Comparison of ENCODE assay signal across 9 cellular contexts in genomic region chr4:17544205-17544604, GRCh38.
DNase-seq lines count a peak whose midpoint lies in the region; ATAC-seq and TF ChIP-seq lines count a peak whose summit lies in the region.
"Had no signal": no experiment of that assay in that cellular context is flagged by ENCODE, and none has a peak within 500 bp of the region (broad histone marks: within the 10 kb centered on the region; RNA-seq: fewer than 3 reads in every experiment).

No MANE protein-coding gene starts in this region.

- ATAC-seq in GM19467 (IDR thresholded peaks at IDR 0.05; ENCODE audit: unreplicated experiment): no peak

- no peak for TF ChIP-seq POLR2A in erythroblast (IDR thresholded peaks at IDR 0.05; ENCODE audit: low read length)

- DNase-seq in AG08395 (ENCODE audit: low spot score) (peak; percentile 31), LoVo (ENCODE audit: low spot score) (peak; percentile 18), SHP77 treated with DMSO at 0.1 percent for 48 hours (lab: John Stamatoyannopoulos, UW) (peak; percentile 37), iris pigment epithelial cell (ENCODE audit: low read depth) (peak; percentile 42), NCI-H82 treated with DMSO at 0.1 percent for 48 hours (lab: John Stamatoyannopoulos, UW; ENCODE audit: unreplicated experiment) (no peak), erythroblast (lab: John Stamatoyannopoulos, UW) (no peak), NK-92 (lab: John Stamatoyannopoulos, UW; ENCODE audit: unreplicated experiment) (no peak)
- DNase-seq: T-helper 2 cell had no signal

Comparison
In these comparisons a context has a peak if more than half of its experiments do, and no peak if none do; other contexts are left out.
1. DNase-seq: peak in AG08395 (single experiment), LoVo (single experiment), SHP77 treated with DMSO at 0.1 percent for 48 hours (single experiment) and iris pigment epithelial cell (single experiment); none in NCI-H82 treated with DMSO at 0.1 percent for 48 hours (single experiment), erythroblast (0 of 2) and NK-92 (single experiment).